25 cellular contexts compared by ENCODE assay signal in genomic region chr2:221750317-221750716, GRCh38.
"Had no signal": no experiment of that assay in that cellular context is flagged by ENCODE, and none has a peak within 500 bp of the region (broad histone marks: within the 10 kb centered on the region; RNA-seq: fewer than 3 reads in every experiment).

No MANE protein-coding gene starts in this region.

- H3K4me1 Mint-ChIP-seq: activated naive CD8-positive, alpha-beta T cell treated with anti-CD3 and anti-CD28 coated beads, Interleukin-2, amount 10 ng/mL, durations not matched to agents 7 days and 5 days; memory B cell; nephron progenitor cell; stimulated activated naive CD8-positive, alpha-beta T cell treated with anti-CD3 and anti-CD28 coated beads, Interleukin-15, amount 100 ng/mL, for 72 hours; WTC11 had no signal

- H3K9me3 ChIP-seq: body of pancreas, pancreas, psoas muscle, suprapubic skin, tibial nerve had no signal

- H3K4me3 Mint-ChIP-seq: activated naive CD4-positive, alpha-beta T cell treated with anti-CD3 and anti-CD28 coated beads for 36 hours; activated naive CD8-positive, alpha-beta T cell treated with anti-CD3 and anti-CD28 coated beads, Interleukin-2, amount 10 ng/mL, durations not matched to agents 7 days and 5 days; memory B cell; nephron progenitor cell; stimulated activated naive CD8-positive, alpha-beta T cell treated with anti-CD3 and anti-CD28 coated beads, Interleukin-15, amount 100 ng/mL, for 72 hours; T-helper 1 cell treated with Interleukin-12 subunit alpha and Interleukin-12 subunit beta and Interleukin-4 antibody, amounts not matched to agents 30 μg/mL and 1 μg/mL, for 36 hours; WTC11 had no signal

- DNase-seq: activated CD4-positive, alpha-beta T cell treated with anti-CD3 and anti-CD28 coated beads, Interleukin-2, amount 50 U/mL, for 48 hours; activated CD8-positive, alpha-beta memory T cell treated with anti-CD3 and anti-CD28 coated beads, Interleukin-2, amount 50 U/mL, for 48 hours; activated effector memory CD4-positive, alpha-beta T cell treated with Interleukin-2 at 50 U/mL for 16 hours; activated naive CD4-positive, alpha-beta T cell treated with anti-CD3 and anti-CD28 coated beads for 36 hours; activated naive CD8-positive, alpha-beta T cell treated with anti-CD3 and anti-CD28 coated beads, Interleukin-2, amount 10 ng/mL, durations not matched to agents 7 days and 5 days; activated T-cell treated with anti-CD3 and anti-CD28 coated beads, Interleukin-2, amount 50 U/mL, for 48 hours; body of pancreas; effector CD4-positive, alpha-beta T cell; erythroblast; heart left ventricle; islet precursor cell; left cardiac atrium; nephron progenitor cell; pancreas; psoas muscle; right cardiac atrium; stimulated activated CD4-positive, alpha-beta T cell treated with anti-CD3 and anti-CD28 coated beads, Interleukin-1b, Interleukin-23, amount 100 ng/mL, for 48 hours; stimulated activated naive CD8-positive, alpha-beta T cell treated with anti-CD3 and anti-CD28 coated beads, Interleukin-15, amount 100 ng/mL, for 72 hours; T1000 had no signal

- H3K4me3 ChIP-seq: body of pancreas, heart left ventricle, pancreas, psoas muscle, skin epidermis, suprapubic skin, tibial nerve had no signal

- H3K36me3 Mint-ChIP-seq: activated naive CD8-positive, alpha-beta T cell treated with anti-CD3 and anti-CD28 coated beads, Interleukin-2, amount 10 ng/mL, durations not matched to agents 7 days and 5 days; memory B cell; WTC11 had no signal

- H3K27me3 ChIP-seq: body of pancreas, heart left ventricle, pancreas, suprapubic skin, tibial nerve had no signal

- H3K36me3 ChIP-seq: heart left ventricle, pancreas, suprapubic skin, tibial nerve had no signal

- H3K9me3 Mint-ChIP-seq: stimulated activated naive CD8-positive, alpha-beta T cell treated with anti-CD3 and anti-CD28 coated beads, Interleukin-15, amount 100 ng/mL, for 72 hours had no signal

- H3K27ac ChIP-seq: body of pancreas, pancreas, psoas muscle, skin epidermis, suprapubic skin, tibial nerve had no signal

- H3K27me3 Mint-ChIP-seq: activated naive CD8-positive, alpha-beta T cell treated with anti-CD3 and anti-CD28 coated beads, Interleukin-2, amount 10 ng/mL, durations not matched to agents 7 days and 5 days; memory B cell; stimulated activated naive CD8-positive, alpha-beta T cell treated with anti-CD3 and anti-CD28 coated beads, Interleukin-15, amount 100 ng/mL, for 72 hours had no signal

- H3K4me1 ChIP-seq: body of pancreas, heart left ventricle, pancreas, psoas muscle, suprapubic skin, tibial nerve had no signal

- H3K27ac Mint-ChIP-seq: activated naive CD4-positive, alpha-beta T cell treated with anti-CD3 and anti-CD28 coated beads for 36 hours; activated naive CD8-positive, alpha-beta T cell treated with anti-CD3 and anti-CD28 coated beads, Interleukin-2, amount 10 ng/mL, durations not matched to agents 7 days and 5 days; memory B cell; nephron progenitor cell; stimulated activated naive CD8-positive, alpha-beta T cell treated with anti-CD3 and anti-CD28 coated beads, Interleukin-15, amount 100 ng/mL, for 72 hours; T-helper 1 cell treated with Interleukin-12 subunit alpha and Interleukin-12 subunit beta and Interleukin-4 antibody, amounts not matched to agents 30 μg/mL and 1 μg/mL, for 36 hours; WTC11 had no signal

- ATAC-seq: body of pancreas; heart left ventricle; left cardiac atrium; pancreas; psoas muscle; right cardiac atrium; stimulated activated naive CD8-positive, alpha-beta T cell treated with anti-CD3 and anti-CD28 coated beads, Interleukin-15, amount 100 ng/mL, for 72 hours; WTC11 had no signal
